ENCODE assay signal across 18 cellular contexts in genomic region chr1:172833956-172834355, GRCh38.
"Had no signal": no experiment of that assay in that cellular context is flagged by ENCODE, and none has a peak within 500 bp of the region (broad histone marks: within the 10 kb centered on the region; RNA-seq: fewer than 3 reads in every experiment).

No MANE protein-coding gene starts in this region.

- H3K4me2 ChIP-seq: neural progenitor cell, smooth muscle cell had no signal

- DNase-seq: colonic mucosa; dermis blood vessel endothelial cell; erythroblast; glutamatergic neuron; islet precursor cell; mucosa of descending colon; naive thymus-derived CD8-positive, alpha-beta T cell; nucleus accumbens; ovary; sigmoid colon; stimulated activated CD4-positive, alpha-beta T cell treated with anti-CD3 and anti-CD28 coated beads, Interleukin-2, amount 100 ng/mL, for 48 hours; stimulated activated naive CD4-positive, alpha-beta T cell treated with Interleukin-2 at 50 U/mL for 16 hours; trophoblast cell had no signal

- H3K4me1 ChIP-seq: colonic mucosa, gastroesophageal sphincter, neural progenitor cell, right atrium auricular region, sigmoid colon had no signal

- H3K4me3 ChIP-seq: colonic mucosa, gastroesophageal sphincter, mucosa of descending colon, neural progenitor cell, ovary, right atrium auricular region, sigmoid colon, smooth muscle cell had no signal

- H2AFZ ChIP-seq: neural progenitor cell had no signal

- H3K27me3 ChIP-seq: colonic mucosa, gastroesophageal sphincter, neural progenitor cell, ovary, right atrium auricular region, sigmoid colon had no signal

- H3K9ac ChIP-seq: neural progenitor cell had no signal

- ATAC-seq: gastroesophageal sphincter; left lobe of liver; mucosa of descending colon; naive thymus-derived CD8-positive, alpha-beta T cell had no signal

- H3K9me3 ChIP-seq: colonic mucosa, gastroesophageal sphincter, mucosa of descending colon, ovary, right atrium auricular region, sigmoid colon had no signal

- H3K27ac ChIP-seq: colonic mucosa, gastroesophageal sphincter, neural progenitor cell, ovary, right atrium auricular region, sigmoid colon had no signal

- H3K36me3 ChIP-seq: colonic mucosa, gastroesophageal sphincter, neural progenitor cell, ovary, right atrium auricular region, sigmoid colon had no signal
